1 cellular context compared by ENCODE assay signal in genomic region chrX:24693453-24694202, GRCh38.
A peak's percentile ranks its signal among the peaks of the same experiment; 100 is the strongest.
TF ChIP-seq lines count a peak whose summit lies in the region.

POLA1 (plus strand) TSS chrX:24693918; CDS start chrX:24693962, 44 bp downstream.

TF ChIP-seq in HepG2, 621 proteins besides CTCF, POLR2A, EP300 and RAD21 (continued from another document and continues in another):
- TF ChIP-seq NFAT5 (CRISPR knock-in tag; IDR thresholded peaks at IDR 0.05) (no peak), ATF3 (CRISPR knock-in tag; IDR thresholded peaks at IDR 0.05) (no peak), RARA (CRISPR knock-in tag; IDR thresholded peaks at IDR 0.05) (no peak), SNAPC2 (CRISPR knock-in tag; IDR thresholded peaks at IDR 0.05) (no peak), SMYD3 (CRISPR knock-in tag; IDR thresholded peaks at IDR 0.05) (no peak), ZNF382 (CRISPR knock-in tag; IDR thresholded peaks at IDR 0.05; ENCODE audit: borderline replicate concordance) (no peak), ZNF367 (CRISPR knock-in tag; IDR thresholded peaks at IDR 0.05; ENCODE audit: borderline replicate concordance) (no peak), HBP1 (CRISPR knock-in tag; IDR thresholded peaks at IDR 0.05; ENCODE audit: low read depth) (no peak), ZNF788 (CRISPR knock-in tag; IDR thresholded peaks at IDR 0.05; ENCODE audit: borderline replicate concordance) (peak; percentile 67; the same call in 1 of the 2 replicates), HHEX (CRISPR knock-in tag; IDR thresholded peaks at IDR 0.05) (no peak), PPARG (CRISPR knock-in tag; conservative IDR thresholded peaks at IDR 0.05) (no peak), SMARCE1 (IDR thresholded peaks at IDR 0.05; ENCODE audit: borderline replicate concordance) (no peak), AHDC1 (CRISPR knock-in tag; IDR thresholded peaks at IDR 0.05; ENCODE audit: borderline replicate concordance) (no peak), PHF21A (CRISPR knock-in tag; IDR thresholded peaks at IDR 0.05) (peak; percentile 72), ZNF460 (CRISPR knock-in tag; IDR thresholded peaks at IDR 0.05; ENCODE audit: borderline replicate concordance) (no peak), ZNF335 (CRISPR knock-in tag; IDR thresholded peaks at IDR 0.05) (no peak), CSRNP1 (CRISPR knock-in tag; IDR thresholded peaks at IDR 0.05) (peak; percentile 47; the same call in 1 of the 2 replicates), ZNF333 (CRISPR knock-in tag; IDR thresholded peaks at IDR 0.05; ENCODE audit: borderline replicate concordance) (no peak), ZFP62 (CRISPR knock-in tag; IDR thresholded peaks at IDR 0.05) (no peak), SMAD3 (CRISPR knock-in tag; IDR thresholded peaks at IDR 0.05) (no peak), ZNF792 (CRISPR knock-in tag; IDR thresholded peaks at IDR 0.05) (no peak), ZNF205 (CRISPR knock-in tag; IDR thresholded peaks at IDR 0.05) (no peak; the same call in 1 of the 2 replicates), NRL (CRISPR knock-in tag; IDR thresholded peaks at IDR 0.05; ENCODE audit: borderline replicate concordance) (peak; percentile 35; the same call in 1 of the 2 replicates), HINFP (CRISPR knock-in tag; IDR thresholded peaks at IDR 0.05; ENCODE audit: low read depth) (peak; percentile 97), DNMT1 (CRISPR knock-in tag; IDR thresholded peaks at IDR 0.05) (no peak), DPF2 (CRISPR knock-in tag; IDR thresholded peaks at IDR 0.05; ENCODE audit: borderline replicate concordance, low read depth) (no peak), ZBTB20 (CRISPR knock-in tag; IDR thresholded peaks at IDR 0.05; ENCODE audit: borderline replicate concordance, low read depth) (no peak), ELF4 (CRISPR knock-in tag; IDR thresholded peaks at IDR 0.05; ENCODE audit: borderline replicate concordance) (no peak; the same call in 1 of the 2 replicates), CREB3 (CRISPR knock-in tag; IDR thresholded peaks at IDR 0.05) (no peak), FOXP1 (IDR thresholded peaks at IDR 0.05) (no peak), FOXP1 (CRISPR knock-in tag; IDR thresholded peaks at IDR 0.05) (no peak), ZNF616 (CRISPR knock-in tag; IDR thresholded peaks at IDR 0.05; ENCODE audit: low read depth) (no peak), GFI1 (CRISPR knock-in tag; IDR thresholded peaks at IDR 0.05; ENCODE audit: borderline replicate concordance) (peak; percentile 51; the same call in 1 of the 2 replicates), UBTF (CRISPR knock-in tag; IDR thresholded peaks at IDR 0.05) (peak; percentile 22; the same call in 1 of the 2 replicates), SNRNP70 (IDR thresholded peaks at IDR 0.05; ENCODE audit: low read depth, low read length) (no peak), KLF12 (CRISPR knock-in tag; IDR thresholded peaks at IDR 0.05; ENCODE audit: borderline replicate concordance) (peak; percentile 53; the same call in 1 of the 2 replicates), RFXAP (CRISPR knock-in tag; IDR thresholded peaks at IDR 0.05; ENCODE audit: borderline replicate concordance) (no peak), KMT2A (CRISPR knock-in tag; IDR thresholded peaks at IDR 0.05) (peak; percentile 93), ZBTB34 (CRISPR knock-in tag; IDR thresholded peaks at IDR 0.05) (no peak), GABPA (IDR thresholded peaks at IDR 0.05; ENCODE audit: low read depth, low read length) (peak; percentile 83), GABPA (CRISPR knock-in tag; IDR thresholded peaks at IDR 0.05; ENCODE audit: low read depth) (peak; percentile 75)
